ENCODE assay signal across 8 cellular contexts in the genomic region with DNA sequence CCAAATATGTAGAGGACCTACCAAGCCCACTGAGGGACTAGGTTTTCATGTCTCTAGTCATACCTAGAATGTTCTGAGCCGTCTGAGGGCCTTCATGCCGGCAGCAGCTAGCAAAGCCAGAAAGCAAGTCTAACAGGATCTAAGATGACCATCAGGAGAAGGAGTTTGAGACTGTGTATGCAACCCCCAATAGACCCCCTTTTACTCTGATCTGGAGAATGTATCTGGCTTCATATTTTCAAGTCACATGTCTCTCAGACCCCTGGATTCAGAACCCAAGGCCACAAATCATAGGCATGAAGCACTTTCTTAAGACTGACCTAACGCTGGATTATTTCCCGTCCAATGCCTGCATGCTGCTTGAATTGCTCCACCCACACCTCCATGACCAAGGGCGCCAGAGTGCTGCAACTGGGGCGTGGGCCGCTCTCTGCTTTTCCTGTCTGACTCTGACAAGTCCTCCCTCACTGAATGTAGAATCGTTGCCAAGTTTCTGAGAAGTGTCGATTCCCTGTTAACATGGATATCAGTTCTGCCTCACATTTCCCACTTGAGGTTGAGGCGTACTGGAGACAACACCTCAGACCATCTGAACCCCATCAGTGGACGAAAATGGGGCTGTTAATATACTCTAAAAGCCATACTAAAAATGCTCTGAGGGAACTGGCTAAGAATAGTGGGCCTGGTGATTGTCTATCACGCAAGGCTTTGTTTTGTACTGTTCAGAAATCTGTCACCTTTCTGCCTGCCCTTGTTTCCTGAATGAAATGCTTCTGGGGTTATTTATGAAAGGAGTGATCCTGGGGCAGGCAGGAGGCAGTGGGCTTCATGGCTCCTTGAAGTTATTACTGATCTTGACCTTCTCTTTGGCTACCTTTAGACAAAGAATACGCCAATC. TPM values are rescaled to one million over a fixed set of nuclear protein-coding genes. Genes with fewer than 3 reads are reported as not detected.
DNase-seq lines count a peak whose midpoint lies in the region; ATAC-seq, FAIRE-seq and TF ChIP-seq lines count a peak whose summit lies in the region.

No MANE protein-coding gene starts in this region.

- H3K27me3 ChIP-seq in Peyer's patch = no peaks in the 10 kb centered on the region
- H3K27me3 ChIP-seq in GM12878 (replicated peaks in 1 of 2; ENCODE audit: control insufficient read depth in 2 of 2, insufficient read depth in 2 of 2, low read length in 1 of 2) = no peaks in the 10 kb centered on the region
- H3K27me3 ChIP-seq in aorta (ENCODE audit: control insufficient read depth in 1 of 2, insufficient read depth in 2 of 2, low read length in 1 of 2) = no peaks in the 10 kb centered on the region

- H3K9me3 Mint-ChIP-seq in naive thymus-derived CD8-positive, alpha-beta T cell = no peaks in the 10 kb centered on the region

- RAD21 ChIA-PET in GM12878 (lab: Charles Lee; ENCODE audit: unreplicated experiment) = interaction anchor here (0.9 to 2.7 kb wide), 6 partner anchors 16 to 77 kb away, joined by 3 to 28 read pairs (median 4); partner anchors contain the start of gene ASXL1

- no peaks in the 10 kb centered on the region for H3K79me2 ChIP-seq in GM12878 (ENCODE audit: control insufficient read depth, insufficient read depth, low read length)

- SMC1A ChIA-PET in GM12878 (lab: Charles Lee; ENCODE audit: uncharacterized antibody, unreplicated experiment) = interaction anchor here (1.0 to 3.0 kb wide), 7 partner anchors 10 to 320 kb away, joined by 3 to 21 read pairs (median 4); no protein-coding TSS in a partner anchor

- 8% methylated on average over 13 of the region's 13 CpGs for WGBS in GM12878 (ENCODE audit: insufficient coverage, insufficient replicate concordance, low lambda C conversion rate, missing lambda C conversion rate)
- WGBS in aorta, 2 donors = 76 to 82% methylated on average over 13 of the region's 13 CpGs

- in situ Hi-C loops in GM12878 (cut with MboI) = no loop called here

- peak overlapping the region in 1 of 10 donors; percentile 76 for H3K4me3 Mint-ChIP-seq in naive thymus-derived CD8-positive, alpha-beta T cell

- peaks cover 3 to 21% (median 7%) of the 10 kb centered on the region in 4 donors for H3K4me1 Mint-ChIP-seq in naive thymus-derived CD8-positive, alpha-beta T cell

- peak; percentile 47 for FAIRE-seq in GM12878 (lab: Jason Lieb, UNC)

- TF ChIP-seq CTCF in Peyer's patch (IDR thresholded peaks at IDR 0.05) (no peak), GM12878 (IDR thresholded peaks at IDR 0.05 in 2 of 3, conservative IDR thresholded peaks at IDR 0.05 in 1 of 3; ENCODE audit: control insufficient read depth in 2 of 3, extremely low read depth in 1 of 3, insufficient read depth in 1 of 3, low read depth in 3 of 3, low read length in 3 of 3) (no peak)

- intact Hi-C loops in GM12878 (cut with micrococcal nuclease; ENCODE audit: unreplicated experiment) = loop anchor here (5.0 kb wide), 1 partner anchor 318 kb away; no protein-coding TSS in a partner anchor
- intact Hi-C loops in aorta (cut with DNase I) = no loop called here

- peak overlapping the region; percentile 84 for H3K4me2 ChIP-seq in GM12878 (ENCODE audit: control insufficient read depth, insufficient read depth)

- CTCF ChIA-PET in GM12878 (lab: Yijun Ruan, JAX) = interaction anchor here (1.5 to 2.3 kb wide), 4 partner anchors 20 to 299 kb away, joined by 4 to 8 read pairs (median 6); no protein-coding TSS in a partner anchor

- H3K4me3 ChIP-seq in Peyer's patch (no peak overlapping the region), GM12878 (no peak overlapping the region), aorta (ENCODE audit: low read length in 2 of 2) (no peak overlapping the region)

- POLR2A ChIA-PET in GM12878 (lab: Charles Lee) = interaction anchor here (0.5 to 1.7 kb wide), 2 partner anchors 19 to 24 kb away, joined by 3 to 6 read pairs; partner anchors contain the start of gene ASXL1
- POLR2A ChIA-PET in naive thymus-derived CD8-positive, alpha-beta T cell (lab: Charles Lee) = no interaction called here

- H3K36me3 Mint-ChIP-seq in naive thymus-derived CD8-positive, alpha-beta T cell = peaks cover 0 to 46% (median 5%) of the 10 kb centered on the region in 3 donors

- ATAC-seq in GM19372 (IDR thresholded peaks at IDR 0.05; ENCODE audit: low read depth, unreplicated experiment) = peak; percentile 44
- peak; percentile 27 for ATAC-seq in GM12878
- ATAC-seq in naive thymus-derived CD8-positive, alpha-beta T cell = no peak
- peak; percentile 28 for ATAC-seq in aorta (ENCODE audit: low FRiP score)

- H3K27ac Mint-ChIP-seq in naive thymus-derived CD8-positive, alpha-beta T cell = peak overlapping the region in 7 of 10 donors; percentile 36 to 91 (median 64)

- H3K36me3 ChIP-seq in Peyer's patch = peaks cover 0 to 32% (median 0%) of the 10 kb centered on the region in 3 donors
- peaks cover 8 to 21% of the 10 kb centered on the region in 2 experiments for H3K36me3 ChIP-seq in GM12878 (ENCODE audit: control insufficient read depth in 2 of 2, insufficient read depth in 2 of 2, low read length in 1 of 2)
- peaks cover 4 to 6% of the 10 kb centered on the region in 2 donors for H3K36me3 ChIP-seq in aorta (ENCODE audit: control insufficient read depth in 1 of 2, insufficient read depth in 2 of 2, low read length in 1 of 2)

- H3K4me1 ChIP-seq in Peyer's patch (no peaks in the 10 kb centered on the region), GM12878 (ENCODE audit: control insufficient read depth, insufficient read depth, low read length) (peaks cover 44% of the 10 kb centered on the region), aorta (ENCODE audit: control insufficient read depth in 1 of 2, insufficient read depth in 2 of 2, low read length in 2 of 2) (no peaks in the 10 kb centered on the region)

- peak overlapping the region; percentile 40 for H2AFZ ChIP-seq in GM12878 (ENCODE audit: control insufficient read depth, low read depth, low read length)

- H3K27ac ChIP-seq in Peyer's patch = peak overlapping the region in 3 of 4 donors; percentile 19 to 28 (median 25)
- H3K27ac ChIP-seq in GM12878 (ENCODE audit: control insufficient read depth, insufficient read depth) = peak overlapping the region; percentile 90
- no peak overlapping the region for H3K27ac ChIP-seq in aorta (ENCODE audit: low read depth in 1 of 2, low read length in 2 of 2)
- no peak overlapping the region for H3K27ac ChIP-seq in substantia nigra (ENCODE audit: low read depth, low read length, poor library complexity, severe bottlenecking)

- H3K9ac ChIP-seq in GM12878 (ENCODE audit: control insufficient read depth, insufficient read depth, low read length) = peak overlapping the region; percentile 55

- H3K9me3 ChIP-seq in Peyer's patch = no peaks in the 10 kb centered on the region
- no peaks in the 10 kb centered on the region for H3K9me3 ChIP-seq in GM12878 (replicated peaks; ENCODE audit: control insufficient read depth, insufficient read depth, low read length)
- H3K9me3 ChIP-seq in aorta (ENCODE audit: control insufficient read depth, low read length) = no peaks in the 10 kb centered on the region

- BruUV-seq in GM12878 (replicated peaks; lab: Mats Ljungman, UMichigan) = TSS peak; percentile 40

- no peaks in the 10 kb centered on the region for H4K20me1 ChIP-seq in GM12878 (ENCODE audit: control insufficient read depth, insufficient read depth)

- H3K27me3 Mint-ChIP-seq in naive thymus-derived CD8-positive, alpha-beta T cell = no peaks in the 10 kb centered on the region

- DNase-seq in Peyer's patch = peak in 2 of 3 donors; percentile 40 to 69
- no peak for DNase-seq in GM12878 (ENCODE audit: low read depth, low spot score)
- DNase-seq in naive thymus-derived CD8-positive, alpha-beta T cell = peak in 1 of 10 donors; percentile 10
- no peak for DNase-seq in aorta
- DNase-seq in NCI-H1092 (lab: John Stamatoyannopoulos, UW) = no peak
- no peak for DNase-seq in middle frontal gyrus (ENCODE audit: extremely low spot score, low spot score)
- no peak for DNase-seq in substantia nigra (lab: John Stamatoyannopoulos, UW)

- TF ChIP-seq EP300 in GM12878 (IDR thresholded peaks at IDR 0.05; ENCODE audit: borderline replicate concordance in 1 of 2, control insufficient read depth in 1 of 2, low read depth in 2 of 2, low read length in 2 of 2) = no peak

- TF ChIP-seq RAD21 in GM12878 (IDR thresholded peaks at IDR 0.05; ENCODE audit: insufficient read depth, low read depth, low read length) = no peak

- TF ChIP-seq POLR2A in Peyer's patch (IDR thresholded peaks at IDR 0.05) (no peak), GM12878 (IDR thresholded peaks at IDR 0.05; ENCODE audit: low read depth, low read length) (peak; percentile 47)

RNA-seq across cellular contexts. Expression of gene ASXL1, which starts 23.9 kb away (rescaled TPM):
- total RNA-seq in Peyer's patch (100 to 1,000 TPM in 2 of 4 donors, 10 to 100 TPM in 2; 74.4 to 173 (median 115) TPM), GM12878 (2014; rRNA removed) (43.5 and 47.9 TPM in 2 replicates), GM12878 (2014; rRNA removed; fragmentation: Illumina TruSeq; extraction: Trizol) (41.2 and 44.3 TPM in 2 replicates), GM12878 (2021) (86.0 and 87.6 TPM in 2 replicates), aorta (100 to 1,000 TPM in 1 of 2 donors, 10 to 100 TPM in 1; 92.5 to 102 TPM)
- 265 and 317 TPM in 2 replicates for total RNA-seq in GM12878 (2013; cell fraction: nucleolus; rRNA removed)
- 59.0 TPM for polyA plus RNA-seq in GM12878 (2011; ENCODE audit: low read depth)
- polyA plus RNA-seq in GM12878 (2011; rRNA removed) (43.8 and 53.0 TPM in 2 replicates), GM12878 (2014; fragmentation: Illumina TruSeq; extraction: Trizol) (51.8 and 64.0 TPM in 2 replicates), GM12878 (2014; fragmentation: Nextera tagmentation; extraction: Ambion mirVana) (10 to 100 TPM; 11.0 to 14.8 TPM), GM12878 (2014; rRNA removed) (60.5 and 62.4 TPM in 2 replicates), GM12878 (2016; fragmentation: Nextera tagmentation; extraction: Ambion mirVana) (10 to 100 TPM; 60.7 to 68.0 TPM), aorta (10 to 100 TPM; 18.0 to 51.7 TPM)
- polyA plus RNA-seq in GM12878 (2011; cell fraction: cytosol; rRNA removed) = 45.7 and 51.0 TPM in 2 replicates
- 190 and 214 TPM in 2 replicates for polyA plus RNA-seq in GM12878 (2011; cell fraction: nucleus; rRNA removed)
- polyA plus RNA-seq in GM12878 (2012) = 46.8 and 57.2 TPM in 2 replicates
- polyA minus RNA-seq in GM12878 (2011; rRNA and poly(A)+ RNA removed) = 71.8 and 76.1 TPM in 2 replicates
- polyA minus RNA-seq in GM12878 (2011; cell fraction: cytosol; rRNA and poly(A)+ RNA removed) = 17.2 and 23.4 TPM in 2 replicates
- polyA minus RNA-seq in GM12878 (2011; cell fraction: nucleus; rRNA and poly(A)+ RNA removed) = 55.7 and 92.0 TPM in 2 replicates
- total RNA-seq in naive thymus-derived CD8-positive, alpha-beta T cell = 100 to 1,000 TPM; 147 to 149 TPM
- 10 to 100 TPM; 15.2 to 20.1 (median 18.4) TPM for polyA plus RNA-seq in naive thymus-derived CD8-positive, alpha-beta T cell

RNA-seq across cellular contexts. Expression of gene KIF3B, which starts 56.8 kb away (rescaled TPM):
- total RNA-seq in Peyer's patch (10 to 100 TPM; 42.1 to 77.6 (median 57.7) TPM), GM12878 (2014; rRNA removed) (27.4 and 28.3 TPM in 2 replicates), GM12878 (2014; rRNA removed; fragmentation: Illumina TruSeq; extraction: Trizol) (27.5 and 28.5 TPM in 2 replicates), GM12878 (2021) (29.5 and 31.5 TPM in 2 replicates), aorta (10 to 100 TPM; 26.6 to 28.0 TPM)
- total RNA-seq in GM12878 (2013; cell fraction: nucleolus; rRNA removed) = 17.9 and 19.2 TPM in 2 replicates
- polyA plus RNA-seq in GM12878 (2011; ENCODE audit: low read depth) = 13.7 TPM
- polyA plus RNA-seq in GM12878 (2011; rRNA removed) (26.3 and 28.9 TPM in 2 replicates), GM12878 (2014; fragmentation: Illumina TruSeq; extraction: Trizol) (37.3 and 39.0 TPM in 2 replicates), GM12878 (2014; fragmentation: Nextera tagmentation; extraction: Ambion mirVana) (10 to 100 TPM; 10.7 to 11.2 TPM), GM12878 (2014; rRNA removed) (23.8 and 25.6 TPM in 2 replicates), GM12878 (2016; fragmentation: Nextera tagmentation; extraction: Ambion mirVana) (1 to 10 TPM; 7.4 to 7.5 TPM), aorta (10 to 100 TPM; 12.9 to 19.8 TPM)
- polyA plus RNA-seq in GM12878 (2011; cell fraction: cytosol; rRNA removed) = 20.7 and 23.7 TPM in 2 replicates
- 11.3 and 14.1 TPM in 2 replicates for polyA plus RNA-seq in GM12878 (2011; cell fraction: nucleus; rRNA removed)
- 15.2 and 15.4 TPM in 2 replicates for polyA plus RNA-seq in GM12878 (2012)
- polyA minus RNA-seq in GM12878 (2011; rRNA and poly(A)+ RNA removed) = 30.2 and 31.1 TPM in 2 replicates
- polyA minus RNA-seq in GM12878 (2011; cell fraction: cytosol; rRNA and poly(A)+ RNA removed) = 7.4 and 9.9 TPM in 2 replicates
- polyA minus RNA-seq in GM12878 (2011; cell fraction: nucleus; rRNA and poly(A)+ RNA removed) = 5.8 and 10.0 TPM in 2 replicates
- total RNA-seq in naive thymus-derived CD8-positive, alpha-beta T cell = 10 to 100 TPM in 1 of 2 experiments, 1 to 10 TPM in 1; 9.5 to 11.4 TPM
- 1 to 10 TPM; 2.2 to 3.2 (median 2.2) TPM for polyA plus RNA-seq in naive thymus-derived CD8-positive, alpha-beta T cell

Comparison
In these comparisons a context has a peak if more than half of its experiments do, and no peak if none do; other contexts are left out.
1. ATAC-seq: peak in GM19372 (single experiment), GM12878 (single experiment) and aorta (single experiment); none in naive thymus-derived CD8-positive, alpha-beta T cell (0 of 2).
2. DNase-seq: peak in Peyer's patch (2 of 3); none in GM12878 (single experiment), aorta (0 of 2), NCI-H1092 (single experiment), middle frontal gyrus (single experiment) and substantia nigra (0 of 49).
3. H3K27ac ChIP-seq: peak in Peyer's patch (3 of 4) and GM12878 (single experiment); none in aorta (0 of 2) and substantia nigra (single experiment).